Comparison of ENCODE assay signal across 9 cellular contexts in the genomic region with DNA sequence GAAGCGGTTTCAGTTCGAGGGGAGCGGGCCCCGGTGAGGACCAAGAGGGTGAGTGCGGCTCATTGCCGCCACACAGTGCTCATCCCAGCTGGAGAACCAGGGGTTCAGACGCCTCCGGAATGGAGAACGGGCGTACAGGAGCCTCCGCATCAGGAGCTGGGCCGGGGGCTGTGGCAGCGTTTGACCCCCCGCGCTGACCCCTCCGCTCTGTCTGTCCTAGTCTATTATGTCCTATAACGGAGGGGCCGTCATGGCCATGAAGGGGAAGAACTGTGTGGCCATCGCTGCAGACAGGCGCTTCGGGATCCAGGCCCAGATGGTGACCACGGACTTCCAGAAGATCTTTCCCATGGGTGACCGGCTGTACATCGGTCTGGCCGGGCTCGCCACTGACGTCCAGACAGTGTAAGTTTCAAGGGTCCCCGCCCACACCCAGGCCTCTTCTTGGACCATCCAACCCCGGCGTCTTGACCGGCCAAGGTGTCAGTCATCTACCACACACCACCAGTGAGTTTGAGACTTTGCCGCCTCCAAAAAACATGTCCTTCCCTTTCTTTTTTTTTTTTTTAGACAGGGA. TPM values are rescaled to one million over a fixed set of nuclear protein-coding genes. Genes with fewer than 3 reads are reported as not detected.
DNase-seq lines count a peak whose midpoint lies in the region; ATAC-seq, FAIRE-seq and TF ChIP-seq lines count a peak whose summit lies in the region.
"Had no signal": no experiment of that assay in that cellular context is flagged by ENCODE, and none has a peak within 500 bp of the region (broad histone marks: within the 10 kb centered on the region; RNA-seq: fewer than 3 reads in every experiment).

No MANE protein-coding gene starts in this region.

- H3K9ac ChIP-seq in OCI-LY1 (ENCODE audit: low read length), result peak overlapping the region; percentile 89

- no peak overlapping the region for H2AFZ ChIP-seq in OCI-LY1 (ENCODE audit: low read length)

- H3K27me3 ChIP-seq in OCI-LY1 (ENCODE audit: insufficient read depth, low read length) (peaks cover 5% of the 10 kb centered on the region; the same call in 1 of the 2 replicates), pancreas (no peaks in the 10 kb centered on the region)

- no peak for FAIRE-seq in pancreas (lab: Jason Lieb, UNC)
- FAIRE-seq: A204.1 had no signal

- H3K9me2 ChIP-seq in OCI-LY1 (ENCODE audit: low read depth, low read length), result no peaks in the 10 kb centered on the region

- WGBS in pancreas, 2 donors, result 2% methylated on average over 32 of the region's 32 CpGs

- H3K4me1 ChIP-seq in OCI-LY1 (ENCODE audit: insufficient read depth, low read length, severe bottlenecking) (peaks cover 36% of the 10 kb centered on the region), pancreas (peaks cover 4 to 9% (median 8%) of the 10 kb centered on the region in 3 donors)

- 0 out of 2 replicates have a peak, but pooled peaks cover 4% of the 10 kb centered on the region for H3F3A ChIP-seq in OCI-LY1 (ENCODE audit: insufficient read depth, low read length)

- H3K4me2 ChIP-seq in OCI-LY1 (ENCODE audit: low read length), result peak overlapping the region; percentile 90

- DNase-seq in NCI-H146 (lab: John Stamatoyannopoulos, UW) (peak; percentile 46), NCI-H146 treated with DMSO at 0.1 percent for 48 hours (lab: John Stamatoyannopoulos, UW; ENCODE audit: unreplicated experiment) (no peak), epithelial cell of prostate (ENCODE audit: low read depth, low spot score) (no peak), pancreas (peak in 4 of 6 donors; percentile 30 to 62 (median 45)), midbrain (lab: John Stamatoyannopoulos, UW) (no peak), DMS53 treated with DMSO at 0.1 percent for 48 hours (lab: John Stamatoyannopoulos, UW; ENCODE audit: unreplicated experiment) (no peak), DMS53 (lab: John Stamatoyannopoulos, UW) (no peak)

- peak overlapping the region; percentile 91 for H3K4me3 ChIP-seq in OCI-LY1 (ENCODE audit: low read depth, low read length, poor library complexity, severe bottlenecking)
- H3K4me3 ChIP-seq in pancreas, result peak overlapping the region; percentile 80 to 95 (median 90)

- H3K27ac ChIP-seq in OCI-LY1 (ENCODE audit: low read depth, low read length, poor library complexity, severe bottlenecking), result peak overlapping the region; percentile 38
- peak overlapping the region; percentile 77 for H3K27ac ChIP-seq in epithelial cell of prostate
- peak overlapping the region; percentile 36 to 86 (median 54) for H3K27ac ChIP-seq in pancreas

- TF ChIP-seq CTCF in OCI-LY1 (IDR thresholded peaks at IDR 0.05; ENCODE audit: low read length), result no peak
- no peak for TF ChIP-seq CTCF in pancreas (IDR thresholded peaks at IDR 0.05)

- peaks cover 10% of the 10 kb centered on the region for H3K79me2 ChIP-seq in OCI-LY1 (ENCODE audit: insufficient read depth, low read length)

- peak in 2 of 4 donors; percentile 0 to 1 for ATAC-seq in pancreas

- intact Hi-C loops in pancreas (cut with DNase I), result no loop called here

- H3K36me3 ChIP-seq in OCI-LY1 (ENCODE audit: insufficient read depth, low read length) (peaks cover 41% of the 10 kb centered on the region), pancreas (peaks cover 0 to 11% (median 0%) of the 10 kb centered on the region in 3 donors)

- no peaks in the 10 kb centered on the region for H4K20me1 ChIP-seq in OCI-LY1 (ENCODE audit: insufficient read depth, low read length)

- H3K9me3 ChIP-seq in OCI-LY1 (ENCODE audit: low read length) (no peaks in the 10 kb centered on the region), pancreas (no peaks in the 10 kb centered on the region)

RNA-seq across cellular contexts. Expression of a gene that starts 0.5 kb away (rescaled TPM):
- total RNA-seq in pancreas, result 10 to 100 TPM; 27.7 to 74.7 (median 54.5) TPM
- 100 to 1,000 TPM; 104 to 107 TPM for polyA plus RNA-seq in pancreas

RNA-seq across cellular contexts. Expression of a gene that starts 4.9 kb away (rescaled TPM):
- 10 to 100 TPM; 12.9 to 25.2 (median 21.1) TPM for total RNA-seq in pancreas
- polyA plus RNA-seq in pancreas, result 10 to 100 TPM; 39.2 to 39.6 TPM

RNA-seq across cellular contexts. Expression of a gene that starts 22.9 kb away (rescaled TPM):
- 10 to 100 TPM; 27.5 to 44.3 (median 30.9) TPM for total RNA-seq in pancreas
- polyA plus RNA-seq in pancreas, result 10 to 100 TPM; 28.1 to 34.9 TPM

RNA-seq across cellular contexts. Expression of a gene that starts 46.3 kb away (rescaled TPM):
- 10 to 100 TPM in 5 of 6 donors, 1 to 10 TPM in 1; 9.0 to 22.2 (median 11.7) TPM for total RNA-seq in pancreas
- polyA plus RNA-seq in pancreas, result 10 to 100 TPM; 14.2 to 17.0 TPM

RNA-seq across cellular contexts. Expression of a gene that starts 47.9 kb away (rescaled TPM):
- total RNA-seq in pancreas, result 100 to 1,000 TPM in 1 of 6 donors, 10 to 100 TPM in 5; 51.3 to 112 (median 67.4) TPM
- 100 to 1,000 TPM in 1 of 2 donors, 10 to 100 TPM in 1; 69.9 to 181 TPM for polyA plus RNA-seq in pancreas

Comparison
In these comparisons a context has a peak if more than half of its experiments do, and no peak if none do; other contexts are left out.
1. DNase-seq: peak in NCI-H146 (single experiment) and pancreas (4 of 6); none in NCI-H146 treated with DMSO at 0.1 percent for 48 hours (single experiment), epithelial cell of prostate (single experiment), midbrain (single experiment), DMS53 treated with DMSO at 0.1 percent for 48 hours (single experiment) and DMS53 (single experiment).
2. Peak in every context shown above with its lines, with median percentiles within 50 percentile points of each other: H3K27ac ChIP-seq.